Comparison of ENCODE assay signal across 10 cellular contexts in genomic region chr11:57432714-57433163, GRCh38. TPM values are rescaled to one million over a fixed set of nuclear protein-coding genes. Genes with fewer than 3 reads are reported as not detected.
A peak's percentile ranks its signal among the peaks of the same experiment; 100 is the strongest.
DNase-seq lines count a peak whose midpoint lies in the region; TF ChIP-seq lines count a peak whose summit lies in the region.
"Had no signal": no experiment of that assay in that cellular context is flagged by ENCODE, and none has a peak within 500 bp of the region (broad histone marks: within the 10 kb centered on the region; RNA-seq: fewer than 3 reads in every experiment).

No MANE protein-coding gene starts in this region.

- intact Hi-C loops in PC-9 (cut with micrococcal nuclease; ENCODE audit: unreplicated experiment), result no loop called here

- peaks cover 44% of the 10 kb centered on the region for H3K4me1 ChIP-seq in PC-9 (replicated peaks; ENCODE audit: insufficient read depth)
- H3K4me1 ChIP-seq in thymus (ENCODE audit: control insufficient read depth, insufficient read depth, low read length), result no peaks in the 10 kb centered on the region

- H3K27ac ChIP-seq in PC-9 (no peak overlapping the region; the same call in 1 of the 2 replicates), thymus (ENCODE audit: low read depth) (peak overlapping the region; percentile 21)
- H3K27ac ChIP-seq: pancreas had no signal

- DNase-seq in activated effector memory CD4-positive, alpha-beta T cell treated with anti-CD3 and anti-CD28 coated beads, Interleukin-2, amount 50 U/mL, for 16 hours, result peak; percentile 63
- DNase-seq in activated effector memory CD4-positive, alpha-beta T cell treated with Interleukin-2 at 50 U/mL for 16 hours, result no peak
- DNase-seq in PC-9 (peak; percentile 19 to 69), erythroblast (lab: John Stamatoyannopoulos, UW) (peak; percentile 75 to 86), SW480 (ENCODE audit: low spot score) (no peak), NCI-H1694 treated with DMSO at 0.1 percent for 48 hours (lab: John Stamatoyannopoulos, UW) (no peak)
- DNase-seq in stimulated activated naive CD4-positive, alpha-beta T cell (lab: John Stamatoyannopoulos, UW), result no peak
- DNase-seq: Calu3 had no signal

- BruUV-seq in PC-9 (replicated peaks; lab: Mats Ljungman, UMichigan), result no TSS peak

- CTCF ChIA-PET in PC-9 (lab: Charles Lee), result interaction anchor here (0.6 kb wide), 1 partner anchor 320 kb away, joined by 3 read pairs; no protein-coding TSS in a partner anchor

- no peaks in the 10 kb centered on the region for H3K27me3 ChIP-seq in PC-9 (ENCODE audit: insufficient read depth, low read depth)
- no peaks in the 10 kb centered on the region for H3K27me3 ChIP-seq in thymus (ENCODE audit: control insufficient read depth, insufficient read depth)
- H3K27me3 ChIP-seq: pancreas had no signal

- no peak overlapping the region for H2AFZ ChIP-seq in PC-9

- peak overlapping the region; percentile 5; the same call in 1 of the 2 replicates for H3K4me2 ChIP-seq in PC-9

- TF ChIP-seq POLR2A in erythroblast (IDR thresholded peaks at IDR 0.05; ENCODE audit: low read length), result peak; percentile 85

- WGBS in thymus, result 28% methylated on average over 7 of the region's 7 CpGs

- no peaks in the 10 kb centered on the region for H3K79me2 ChIP-seq in PC-9 (ENCODE audit: low read depth)

- H3K4me3 ChIP-seq in PC-9 (no peak overlapping the region), thymus (ENCODE audit: low read length) (no peak overlapping the region)
- H3K4me3 ChIP-seq: pancreas had no signal

- H3K9me3 ChIP-seq in PC-9 (ENCODE audit: insufficient read depth, low read depth), result no peaks in the 10 kb centered on the region
- no peaks in the 10 kb centered on the region for H3K9me3 ChIP-seq in thymus (ENCODE audit: control insufficient read depth)
- H3K9me3 ChIP-seq: pancreas had no signal

- H3F3A ChIP-seq in PC-9 (ENCODE audit: insufficient read depth, low read depth), result peaks cover 30% of the 10 kb centered on the region

- POLR2A ChIA-PET in PC-9 (lab: Charles Lee; ENCODE audit: unreplicated experiment), result no interaction called here

- H3K36me3 ChIP-seq in PC-9 (ENCODE audit: low read depth), result no peaks in the 10 kb centered on the region
- no peaks in the 10 kb centered on the region for H3K36me3 ChIP-seq in thymus (ENCODE audit: control insufficient read depth, insufficient read depth)
- H3K36me3 ChIP-seq: pancreas had no signal

- no peak for TF ChIP-seq CTCF in PC-9 (conservative IDR thresholded peaks at IDR 0.05)

- H4K20me1 ChIP-seq in PC-9 (ENCODE audit: insufficient read depth), result no peaks in the 10 kb centered on the region

- no peaks in the 10 kb centered on the region for H3K9me2 ChIP-seq in PC-9 (ENCODE audit: insufficient read depth)

RNA-seq across cellular contexts. Expression of gene SLC43A3, which starts 5.8 kb away (rescaled TPM):
- 35.7 and 41.3 TPM in 2 replicates for total RNA-seq in PC-9 (2021)
- 28.7 TPM for polyA plus RNA-seq in thymus

RNA-seq across cellular contexts. Expression of gene RTN4RL2, which starts 27.6 kb away (rescaled TPM):
- total RNA-seq in PC-9 (2021), result 3.4 and 4.6 TPM in 2 replicates
- polyA plus RNA-seq in thymus, result 1.4 TPM

RNA-seq across cellular contexts. Expression of gene PRG2, which starts 42.3 kb away (rescaled TPM):
- not detected in 2 replicates for total RNA-seq in PC-9 (2021)
- polyA plus RNA-seq in thymus, result 14.6 TPM
- total RNA-seq: Calu3, pancreas had no signal

RNA-seq across cellular contexts. Expression of gene PRG3, which starts 51.8 kb away (rescaled TPM):
- not detected in 2 replicates for total RNA-seq in PC-9 (2021)
- 2.5 TPM for polyA plus RNA-seq in thymus
- total RNA-seq: Calu3, pancreas had no signal
- polyA plus RNA-seq: pancreas had no signal

Comparison
In these comparisons a context has a peak if more than half of its experiments do, and no peak if none do; other contexts are left out.
1. DNase-seq: peak in activated effector memory CD4-positive, alpha-beta T cell treated with anti-CD3 and anti-CD28 coated beads, Interleukin-2, amount 50 U/mL, for 16 hours (single experiment), PC-9 (2 of 2) and erythroblast (2 of 2); none in activated effector memory CD4-positive, alpha-beta T cell treated with Interleukin-2 at 50 U/mL for 16 hours (single experiment), stimulated activated naive CD4-positive, alpha-beta T cell (0 of 6), SW480 (single experiment) and NCI-H1694 treated with DMSO at 0.1 percent for 48 hours (single experiment).